In genomic region chr1:61141288-61142044, GRCh38 we compare ENCODE assay signal across 9 cellular contexts. TPM values are rescaled to one million over a fixed set of nuclear protein-coding genes. Genes with fewer than 3 reads are reported as not detected.
A peak's percentile ranks its signal among the peaks of the same experiment; 100 is the strongest.
DNase-seq lines count a peak whose midpoint lies in the region; ATAC-seq and TF ChIP-seq lines count a peak whose summit lies in the region.
"Had no signal": no experiment of that assay in that cellular context is flagged by ENCODE, and none has a peak within 500 bp of the region (broad histone marks: within the 10 kb centered on the region; RNA-seq: fewer than 3 reads in every experiment).

No MANE protein-coding gene starts in this region.

- DNase-seq in AG09309 (ENCODE audit: low read depth) (peak; percentile 42), NB4 (ENCODE audit: low read depth) (peak; percentile 29), adrenal gland (no peak), left colon (no peak), GM19240 (ENCODE audit: insufficient read length, low spot score) (no peak), medulla oblongata (ENCODE audit: extremely low spot score) (no peak), GOT3 (lab: John Stamatoyannopoulos, UW) (no peak)
- DNase-seq: CD4-positive, CD25-positive, alpha-beta regulatory T cell had no signal

- no peaks in the 10 kb centered on the region for H3K36me3 ChIP-seq in adrenal gland (replicated peaks in 1 of 2)

- H3K4me1 ChIP-seq in adrenal gland (replicated peaks in 1 of 2): peaks cover 44 to 54% of the 10 kb centered on the region in 2 donors

- TF ChIP-seq POLR2A in NB4 (IDR thresholded peaks at IDR 0.05; ENCODE audit: extremely low read depth, insufficient read length) (no peak), adrenal gland (IDR thresholded peaks at IDR 0.05) (no peak)

- intact Hi-C loops in adrenal gland (cut with DNase I) (no loop called here), left colon (cut with DNase I, micrococcal nuclease) (no loop called here)

- peak; percentile 81 for ATAC-seq in left colon
- no peak for ATAC-seq in HG03565 (IDR thresholded peaks at IDR 0.05; ENCODE audit: unreplicated experiment)

- no peak for TF ChIP-seq CTCF in AG09309 (IDR thresholded peaks at IDR 0.05; ENCODE audit: control insufficient read depth, insufficient read depth, low read depth, low read length, missing control alignments)
- TF ChIP-seq CTCF in NB4 (IDR thresholded peaks at IDR 0.05; ENCODE audit: low read depth, low read length): no peak
- TF ChIP-seq CTCF in adrenal gland (IDR thresholded peaks at IDR 0.05): no peak

- H3K27ac ChIP-seq in adrenal gland: peak overlapping the region; percentile 63 to 87 (median 75)

- H3K27me3 ChIP-seq in adrenal gland: no peaks in the 10 kb centered on the region

- no peaks in the 10 kb centered on the region for H3K9me3 ChIP-seq in adrenal gland (replicated peaks in 1 of 3)

- no peak overlapping the region for H3K4me3 ChIP-seq in AG09309 (ENCODE audit: control insufficient read depth, low read depth, low read length)
- H3K4me3 ChIP-seq in NB4 (ENCODE audit: low read depth, low read length): no peak overlapping the region
- H3K4me3 ChIP-seq in adrenal gland: peak overlapping the region in 1 of 4 donors; percentile 21

- 31 to 55% (median 33%) methylated on average over 9 of the region's 9 CpGs for WGBS in adrenal gland, 4 donors

RNA-seq across cellular contexts. Expression of gene NFIA, which starts 59.1 kb away (rescaled TPM):
- total RNA-seq in adrenal gland (100 to 1,000 TPM in 2 of 8 donors, 10 to 100 TPM in 6; 59.3 to 109 (median 90.2) TPM), left colon (10 to 100 TPM; 51.1 to 51.4 TPM)
- 10 to 100 TPM; 15.6 to 26.0 (median 25.0) TPM for polyA plus RNA-seq in adrenal gland

Comparison
In these comparisons a context has a peak if more than half of its experiments do, and no peak if none do; other contexts are left out.
1. DNase-seq: peak in AG09309 (single experiment) and NB4 (single experiment); none in adrenal gland (0 of 7), left colon (0 of 2), GM19240 (single experiment), medulla oblongata (single experiment) and GOT3 (single experiment).